8 cellular contexts compared by ENCODE assay signal in genomic region chr10:120423350-120424197, GRCh38. TPM values are rescaled to one million over a fixed set of nuclear protein-coding genes. Genes with fewer than 3 reads are reported as not detected.
A peak's percentile ranks its signal among the peaks of the same experiment; 100 is the strongest.
DNase-seq lines count a peak whose midpoint lies in the region; ATAC-seq and TF ChIP-seq lines count a peak whose summit lies in the region.

No MANE protein-coding gene starts in this region.

- intact Hi-C loops in vagina (cut with DNase I), result no loop called here

- H3K27me3 ChIP-seq in Peyer's patch (no peaks in the 10 kb centered on the region), vagina (no peaks in the 10 kb centered on the region)

- H3K27ac ChIP-seq in Peyer's patch, result no peak overlapping the region
- H3K27ac ChIP-seq in mesodermal cell (ENCODE audit: low read depth, low read length, severe bottlenecking), result peak overlapping the region; percentile 66
- no peak overlapping the region for H3K27ac ChIP-seq in vagina

- no peak overlapping the region for H3K4me3 ChIP-seq in AG09309 (ENCODE audit: control insufficient read depth, low read depth, low read length)
- no peak overlapping the region for H3K4me3 ChIP-seq in Peyer's patch
- H3K4me3 ChIP-seq in mesodermal cell (ENCODE audit: extremely low read depth, insufficient read depth, low read length, poor library complexity, severe bottlenecking), result no peak overlapping the region
- H3K4me3 ChIP-seq in vagina, result no peak overlapping the region

- H3K36me3 ChIP-seq in Peyer's patch (no peaks in the 10 kb centered on the region), mesodermal cell (ENCODE audit: control insufficient read depth, insufficient read depth, low read length) (no peaks in the 10 kb centered on the region), vagina (no peaks in the 10 kb centered on the region)

- H3K9me3 ChIP-seq in Peyer's patch (no peaks in the 10 kb centered on the region), mesodermal cell (ENCODE audit: control insufficient read depth, low read length) (no peaks in the 10 kb centered on the region), vagina (no peaks in the 10 kb centered on the region)

- 63 to 75% methylated on average over 6 of the region's 8 CpGs for WGBS in mesodermal cell (ENCODE audit: insufficient coverage in 2 of 2), 2 experiments

- DNase-seq in AG09309 (ENCODE audit: low read depth) (no peak), GM03348 (ENCODE audit: low spot score) (peak; percentile 48), Peyer's patch (peak in 1 of 3 donors; percentile 49), dermis blood vessel endothelial cell (peak; percentile 52), vagina (ENCODE audit: extremely low spot score in 2 of 2) (no peak), NCI-H128 (lab: John Stamatoyannopoulos, UW; ENCODE audit: unreplicated experiment) (no peak)

- peak; percentile 92 for TF ChIP-seq CTCF in AG09309 (IDR thresholded peaks at IDR 0.05; ENCODE audit: control insufficient read depth, insufficient read depth, low read depth, low read length, missing control alignments)
- TF ChIP-seq CTCF in Peyer's patch (IDR thresholded peaks at IDR 0.05), result peak in 4 of 6 experiments; percentile 56 to 63 (median 62)
- peak in 2 of 3 experiments; percentile 17 to 41 for TF ChIP-seq CTCF in vagina (IDR thresholded peaks at IDR 0.05)

- peak; percentile 68 for ATAC-seq in HG03159 (IDR thresholded peaks at IDR 0.05; ENCODE audit: unreplicated experiment)

- no peaks in the 10 kb centered on the region for H3K4me1 ChIP-seq in Peyer's patch
- H3K4me1 ChIP-seq in mesodermal cell (ENCODE audit: control insufficient read depth, insufficient read depth, low read length, poor library complexity, severe bottlenecking), result peaks cover 11% of the 10 kb centered on the region
- no peaks in the 10 kb centered on the region for H3K4me1 ChIP-seq in vagina

- no peak for TF ChIP-seq POLR2A in Peyer's patch (IDR thresholded peaks at IDR 0.05)
- no peak for TF ChIP-seq POLR2A in vagina (IDR thresholded peaks at IDR 0.05)

RNA-seq across cellular contexts. Expression of gene PLPP4, which starts 33.5 kb away (rescaled TPM):
- total RNA-seq in Peyer's patch (1 to 10 TPM in 1 of 4 donors, not detected in 3; 1.3 TPM), dermis blood vessel endothelial cell (under 0.01 TPM in 1 of 2 replicates, not detected in the other), vagina (2.5 TPM)
- 7.2 TPM for polyA plus RNA-seq in mesodermal cell (2013, experiment 1 of 2)
- polyA plus RNA-seq in mesodermal cell (2013, experiment 2 of 2), result 5.5 TPM

Comparison
In these comparisons a context has a peak if more than half of its experiments do, and no peak if none do; other contexts are left out.
1. DNase-seq: peak in GM03348 (single experiment) and dermis blood vessel endothelial cell (single experiment); none in AG09309 (single experiment), vagina (0 of 2) and NCI-H128 (single experiment).
2. CTCF ChIP-seq: peak in every context shown above with its lines; median percentile 92 in AG09309; 62 in Peyer's patch; 29 in vagina.